ENCODE assay signal across 30 cellular contexts in genomic region chr12:32476446-32476845, GRCh38.
DNase-seq lines count a peak whose midpoint lies in the region; ATAC-seq and TF ChIP-seq lines count a peak whose summit lies in the region.
"Had no signal": no experiment of that assay in that cellular context is flagged by ENCODE, and none has a peak within 500 bp of the region (broad histone marks: within the 10 kb centered on the region; RNA-seq: fewer than 3 reads in every experiment).

No MANE protein-coding gene starts in this region.

- no peaks in the 10 kb centered on the region for H3K27me3 Mint-ChIP-seq in nephron (ENCODE audit: low read depth)
- H3K27me3 Mint-ChIP-seq in endodermal cell (ENCODE audit: insufficient read depth): no peaks in the 10 kb centered on the region
- H3K27me3 Mint-ChIP-seq: activated naive CD8-positive, alpha-beta T cell treated with anti-CD3 and anti-CD28 coated beads, Interleukin-2, amount 50 U/mL, for 24 hours had no signal

- H3K4me1 Mint-ChIP-seq in nephron (peaks cover 23% of the 10 kb centered on the region), endodermal cell (peaks cover 7% of the 10 kb centered on the region)
- H3K4me1 Mint-ChIP-seq in stimulated activated effector memory CD8-positive, alpha-beta T cell treated with anti-CD3 and anti-CD28 coated beads, Interleukin-12 subunit alpha, Interleukin-12 subunit beta, amount 100 ng/mL, for 72 hours: no peaks in the 10 kb centered on the region
- H3K4me1 Mint-ChIP-seq: activated CD4-positive, alpha-beta memory T cell treated with anti-CD3 and anti-CD28 coated beads, Interleukin-2, amount 10 ng/mL, durations not matched to agents 7 days and 5 days had no signal

- no peak overlapping the region for H3K4me3 ChIP-seq in endodermal cell (ENCODE audit: low read length)
- H3K4me3 ChIP-seq: esophagus muscularis mucosa, ovary, skin epidermis had no signal

- peaks cover 7% of the 10 kb centered on the region for H3K36me3 Mint-ChIP-seq in nephron (ENCODE audit: low read depth)
- no peaks in the 10 kb centered on the region for H3K36me3 Mint-ChIP-seq in stimulated activated effector memory CD8-positive, alpha-beta T cell treated with anti-CD3 and anti-CD28 coated beads, Interleukin-12 subunit alpha, Interleukin-12 subunit beta, amount 100 ng/mL, for 72 hours
- peaks cover 68% of the 10 kb centered on the region for H3K36me3 Mint-ChIP-seq in endodermal cell (ENCODE audit: low read depth)

- no peaks in the 10 kb centered on the region for H3K4me1 ChIP-seq in endodermal cell (ENCODE audit: control insufficient read depth, insufficient read depth, low read length)
- H3K4me1 ChIP-seq: esophagus muscularis mucosa, foreskin keratinocyte had no signal

- peaks cover 51% of the 10 kb centered on the region for H3K36me3 ChIP-seq in endodermal cell (ENCODE audit: control insufficient read depth, insufficient read depth, low read length)
- H3K36me3 ChIP-seq: esophagus muscularis mucosa, ovary had no signal

- DNase-seq in DMS79 treated with DMSO at 0.1 percent for 48 hours (lab: John Stamatoyannopoulos, UW) (peak; percentile 7), DMS79 (lab: John Stamatoyannopoulos, UW) (no peak), NCI-H69 (lab: John Stamatoyannopoulos, UW) (peak; percentile 64), endodermal cell (no peak)
- no peak for DNase-seq in stimulated activated effector memory CD8-positive, alpha-beta T cell treated with anti-CD3 and anti-CD28 coated beads, Interleukin-12 subunit alpha, Interleukin-12 subunit beta, amount 100 ng/mL, for 72 hours (ENCODE audit: low spot score in 2 of 2)
- DNase-seq: 8988T; activated CD4-positive, alpha-beta memory T cell treated with anti-CD3 and anti-CD28 coated beads, Interleukin-2, amount 10 ng/mL, durations not matched to agents 7 days and 5 days; activated CD8-positive, alpha-beta memory T cell treated with anti-CD3 and anti-CD28 coated beads, Interleukin-2, amount 50 U/mL, for 4 hours; activated naive CD4-positive, alpha-beta T cell; activated naive CD8-positive, alpha-beta T cell treated with anti-CD3 and anti-CD28 coated beads, Interleukin-2, amount 50 U/mL, for 24 hours; caudate nucleus; CD4-positive, alpha-beta T cell; cortex of kidney; foreskin keratinocyte; head of caudate nucleus; islet precursor cell; mammary epithelial cell; MM.1S; NCI-H446 treated with DMSO at 0.1 percent for 48 hours; nephron progenitor cell; ovary; stimulated activated naive CD4-positive, alpha-beta T cell had no signal

- no peak for TF ChIP-seq CTCF in nephron (IDR thresholded peaks at IDR 0.05; ENCODE audit: unreplicated experiment in 3 of 3)
- no peak for TF ChIP-seq CTCF in endodermal cell (conservative IDR thresholded peaks at IDR 0.05)

- WGBS in endodermal cell (ENCODE audit: insufficient coverage in 1 of 2, insufficient read length in 1 of 2), 2 experiments: 96 to 97% methylated on average over 3 of the region's 3 CpGs

- H3K9me3 ChIP-seq in endodermal cell (ENCODE audit: control insufficient read depth, low read length): no peaks in the 10 kb centered on the region
- H3K9me3 ChIP-seq: esophagus muscularis mucosa, ovary had no signal

- H3K9me3 Mint-ChIP-seq in nephron (no peaks in the 10 kb centered on the region), endodermal cell (peaks cover 3% of the 10 kb centered on the region)
- H3K9me3 Mint-ChIP-seq in stimulated activated effector memory CD8-positive, alpha-beta T cell treated with anti-CD3 and anti-CD28 coated beads, Interleukin-12 subunit alpha, Interleukin-12 subunit beta, amount 100 ng/mL, for 72 hours: no peaks in the 10 kb centered on the region
- H3K9me3 Mint-ChIP-seq: activated CD4-positive, alpha-beta memory T cell treated with anti-CD3 and anti-CD28 coated beads, Interleukin-2, amount 10 ng/mL, durations not matched to agents 7 days and 5 days; activated naive CD8-positive, alpha-beta T cell treated with anti-CD3 and anti-CD28 coated beads, Interleukin-2, amount 50 U/mL, for 24 hours; CD4-positive, alpha-beta T cell; nephron progenitor cell had no signal

- peak; percentile 57 for ATAC-seq in esophagus mucosa
- ATAC-seq in stimulated activated effector memory CD8-positive, alpha-beta T cell treated with anti-CD3 and anti-CD28 coated beads, Interleukin-12 subunit alpha, Interleukin-12 subunit beta, amount 100 ng/mL, for 72 hours: no peak
- ATAC-seq in GM18520 (IDR thresholded peaks at IDR 0.05; ENCODE audit: unreplicated experiment): no peak
- ATAC-seq: activated naive CD8-positive, alpha-beta T cell treated with anti-CD3 and anti-CD28 coated beads, Interleukin-2, amount 50 U/mL, for 24 hours; foreskin keratinocyte; HCT116 had no signal

- H3K27ac ChIP-seq in endodermal cell (ENCODE audit: low read depth, low read length): no peak overlapping the region
- H3K27ac ChIP-seq: esophagus muscularis mucosa, foreskin keratinocyte, KMS-11, ovary, RWPE1 had no signal

- H3K4me3 Mint-ChIP-seq in nephron (no peak overlapping the region), endodermal cell (no peak overlapping the region)
- no peak overlapping the region for H3K4me3 Mint-ChIP-seq in stimulated activated effector memory CD8-positive, alpha-beta T cell treated with anti-CD3 and anti-CD28 coated beads, Interleukin-12 subunit alpha, Interleukin-12 subunit beta, amount 100 ng/mL, for 72 hours
- H3K4me3 Mint-ChIP-seq: activated CD4-positive, alpha-beta memory T cell treated with anti-CD3 and anti-CD28 coated beads, Interleukin-2, amount 10 ng/mL, durations not matched to agents 7 days and 5 days; activated naive CD8-positive, alpha-beta T cell treated with anti-CD3 and anti-CD28 coated beads, Interleukin-2, amount 50 U/mL, for 24 hours; CD4-positive, alpha-beta T cell; nephron progenitor cell had no signal

- H3K27ac Mint-ChIP-seq in nephron: peak overlapping the region; percentile 37 to 91 (median 39)
- H3K27ac Mint-ChIP-seq in stimulated activated effector memory CD8-positive, alpha-beta T cell treated with anti-CD3 and anti-CD28 coated beads, Interleukin-12 subunit alpha, Interleukin-12 subunit beta, amount 100 ng/mL, for 72 hours: no peak overlapping the region
- no peak overlapping the region for H3K27ac Mint-ChIP-seq in endodermal cell
- H3K27ac Mint-ChIP-seq: activated CD4-positive, alpha-beta memory T cell treated with anti-CD3 and anti-CD28 coated beads, Interleukin-2, amount 10 ng/mL, durations not matched to agents 7 days and 5 days; activated naive CD8-positive, alpha-beta T cell treated with anti-CD3 and anti-CD28 coated beads, Interleukin-2, amount 50 U/mL, for 24 hours; CD4-positive, alpha-beta T cell had no signal

- H3K27me3 ChIP-seq in endodermal cell (ENCODE audit: control insufficient read depth, insufficient read depth, low read length, poor library complexity, severe bottlenecking): no peaks in the 10 kb centered on the region
- H3K27me3 ChIP-seq: esophagus muscularis mucosa, foreskin keratinocyte, ovary had no signal

- H3K9ac ChIP-seq in endodermal cell (ENCODE audit: extremely low read depth, low read length, poor library complexity, severe bottlenecking): no peak overlapping the region
- H3K9ac ChIP-seq: KMS-11 had no signal

Comparison
In these comparisons a context has a peak if more than half of its experiments do, and no peak if none do; other contexts are left out.
1. DNase-seq: peak in DMS79 treated with DMSO at 0.1 percent for 48 hours (single experiment) and NCI-H69 (single experiment); none in DMS79 (single experiment), stimulated activated effector memory CD8-positive, alpha-beta T cell treated with anti-CD3 and anti-CD28 coated beads, Interleukin-12 subunit alpha, Interleukin-12 subunit beta, amount 100 ng/mL, for 72 hours (0 of 2) and endodermal cell (single experiment).
2. H3K27ac Mint-ChIP-seq: peak in nephron (3 of 3); none in stimulated activated effector memory CD8-positive, alpha-beta T cell treated with anti-CD3 and anti-CD28 coated beads, Interleukin-12 subunit alpha, Interleukin-12 subunit beta, amount 100 ng/mL, for 72 hours (single experiment) and endodermal cell (single experiment).